ENCODE assay signal across 1 cellular context in the genomic region with DNA sequence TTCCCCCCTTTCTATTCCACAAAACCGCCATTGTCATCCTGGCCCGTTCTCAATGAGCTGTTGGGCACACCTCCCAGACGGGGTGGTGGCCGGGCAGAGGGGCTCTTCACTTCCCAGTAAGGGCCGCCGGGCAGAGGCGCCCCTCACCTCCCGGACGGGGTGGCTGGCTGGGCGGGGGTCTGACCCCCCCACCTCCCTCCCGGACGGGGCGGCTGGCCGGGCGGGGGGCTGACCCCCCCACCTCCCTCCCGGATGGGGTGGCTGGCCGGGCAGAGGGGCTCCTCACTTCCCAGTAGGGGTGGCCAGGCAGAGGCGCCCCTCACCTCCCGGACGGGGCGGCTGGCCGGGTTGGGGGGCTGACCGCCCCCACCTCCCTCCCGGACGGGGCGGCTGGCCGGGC.
DNase-seq lines count a peak whose midpoint lies in the region; TF ChIP-seq lines count a peak whose summit lies in the region.
"Not testable (repeated sequence)": the region's sequence is repeated elsewhere in the genome, so short reads cannot be mapped to it uniquely, and the experiment has no call there.

No MANE protein-coding gene starts in this region.

- not testable (repeated sequence) for H3K27me3 ChIP-seq in WERI-Rb-1 (ENCODE audit: insufficient read depth, low read depth, severe bottlenecking)

- H3K9me3 ChIP-seq in WERI-Rb-1 (ENCODE audit: severe bottlenecking), result not testable (repeated sequence)

- H3K4me3 ChIP-seq in WERI-Rb-1 (ENCODE audit: low read depth, low read length), result not testable (repeated sequence)

- not testable (repeated sequence) for DNase-seq in WERI-Rb-1

- H3K27ac ChIP-seq in WERI-Rb-1, result peak overlapping the region; percentile 59

- H3K36me3 ChIP-seq in WERI-Rb-1, result not testable (repeated sequence)

- not testable (repeated sequence) for TF ChIP-seq CTCF in WERI-Rb-1 (IDR thresholded peaks at IDR 0.05; ENCODE audit: low read depth, low read length)
